In genomic region chr15:74937602-74938371, GRCh38 we compare ENCODE assay signal across 8 cellular contexts. TPM values are rescaled to one million over a fixed set of nuclear protein-coding genes. Genes with fewer than 3 reads are reported as not detected.
A peak's percentile ranks its signal among the peaks of the same experiment; 100 is the strongest.
DNase-seq lines count a peak whose midpoint lies in the region; ATAC-seq, FAIRE-seq and TF ChIP-seq lines count a peak whose summit lies in the region.

Gene COX5A, minus strand, starts transcription at chr15:74938073. Its CDS starts 59 bp downstream, at chr15:74938014.

- peak within 1 kb of the TSS; percentile 97 to 98 for H3K27ac ChIP-seq in right atrium auricular region
- H3K27ac ChIP-seq in uterus: peak within 1 kb of the TSS; percentile 86 to 92

- H3K9me3 ChIP-seq in right atrium auricular region: no peaks in the 10 kb centered on the region
- no peaks in the 10 kb centered on the region for H3K9me3 ChIP-seq in uterus

- TF ChIP-seq CTCF in right atrium auricular region (IDR thresholded peaks at IDR 0.05): no peak
- TF ChIP-seq CTCF in uterus (IDR thresholded peaks at IDR 0.05): peak in 2 of 4 experiments; percentile 18 to 33

- H3K4me1 ChIP-seq in right atrium auricular region: peaks cover 0 to 40% of the 10 kb centered on the region in 2 donors
- peaks cover 0 to 4% of the 10 kb centered on the region in 2 donors for H3K4me1 ChIP-seq in uterus

- peak; percentile 85 for DNase-seq in GM18507 (ENCODE audit: extremely low spot score, insufficient read length, low read depth)
- DNase-seq in NCI-H187 (lab: John Stamatoyannopoulos, UW): peak; percentile 87 to 90
- peak; percentile 51 to 96 (median 92) for DNase-seq in anterior cingulate cortex (lab: John Stamatoyannopoulos, UW)
- DNase-seq in right atrium auricular region (ENCODE audit: low spot score): peak; percentile 97
- peak; percentile 96 for DNase-seq in putamen (ENCODE audit: low spot score)
- DNase-seq in uterus: peak; percentile 94 to 95

- H3K4me3 ChIP-seq in right atrium auricular region (peak within 1 kb of the TSS; percentile 91 to 97), uterus (peak within 1 kb of the TSS; percentile 57 to 99)

- H3K27me3 ChIP-seq in right atrium auricular region (no peaks in the 10 kb centered on the region), uterus (no peaks in the 10 kb centered on the region)

- ATAC-seq in HG02970 (IDR thresholded peaks at IDR 0.05; ENCODE audit: low FRiP score, unreplicated experiment): peak; percentile 90

- peak; percentile 91 for FAIRE-seq in GM18507 (lab: Jason Lieb, UNC)

- intact Hi-C loops in T-helper 2 cell treated with Interferon-gamma antibody and Interleukin-4, amounts not matched to agents 100 ng/mL and 5 ng/mL, for 36 hours (cut with micrococcal nuclease): loop anchor here (1.0 kb wide), 5 partner anchors 19 to 322 kb away; partner anchors contain the start of genes CLK3, RPP25, SCAMP2 and ULK3
- intact Hi-C loops in uterus (cut with DNase I; ENCODE audit: low total_unique reads): no loop called here

- H3K36me3 ChIP-seq in right atrium auricular region: no peaks in the 10 kb centered on the region
- H3K36me3 ChIP-seq in uterus: no peaks in the 10 kb centered on the region

- TF ChIP-seq POLR2A in uterus (IDR thresholded peaks at IDR 0.05): peak; percentile 70 to 84

RNA-seq across cellular contexts. Expression of gene COX5A, which starts in this region (rescaled TPM):
- total RNA-seq in T-helper 2 cell treated with Interferon-gamma antibody and Interleukin-4, amounts not matched to agents 100 ng/mL and 5 ng/mL, for 36 hours: 281 and 287 TPM in 2 replicates
- 100 to 1,000 TPM; 399 to 869 TPM for total RNA-seq in right atrium auricular region
- total RNA-seq in uterus: 10 to 100 TPM in 3 of 4 donors, 1 to 10 TPM in 1; 9.0 to 84.1 (median 46.6) TPM

Comparison
In these comparisons a context has a peak if more than half of its experiments do, and no peak if none do; other contexts are left out.
1. Peak in every context shown above with its lines: DNase-seq, ATAC-seq, H3K4me3 ChIP-seq and H3K27ac ChIP-seq.